13 cellular contexts compared by ENCODE assay signal in the genomic region with DNA sequence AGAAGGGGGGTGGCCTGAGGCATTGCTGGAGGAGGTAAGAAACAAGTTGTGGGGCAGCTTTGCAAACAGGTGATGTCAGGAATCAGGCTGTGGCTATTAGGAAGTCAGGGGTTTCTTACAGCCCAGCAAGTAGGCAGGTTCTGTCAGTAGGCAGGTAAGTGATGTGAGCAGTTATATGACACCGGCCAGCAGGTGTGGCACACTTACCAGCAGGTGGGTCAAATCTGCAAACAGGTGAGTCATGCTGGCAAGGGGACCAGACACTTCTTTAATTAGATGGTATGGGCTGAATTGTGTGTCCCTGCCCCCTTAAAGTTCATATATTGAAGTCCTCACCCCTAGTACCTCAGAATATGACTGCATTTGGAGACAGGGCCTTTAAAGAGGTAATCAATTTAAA. TPM values are rescaled to one million over a fixed set of nuclear protein-coding genes. Genes with fewer than 3 reads are reported as not detected.
DNase-seq lines count a peak whose midpoint lies in the region.
"Had no signal": no experiment of that assay in that cellular context is flagged by ENCODE, and none has a peak within 500 bp of the region (broad histone marks: within the 10 kb centered on the region; RNA-seq: fewer than 3 reads in every experiment).

No MANE protein-coding gene starts in this region.

- peak; percentile 95 for DNase-seq in DMS53 treated with DMSO at 0.1 percent for 48 hours (lab: John Stamatoyannopoulos, UW; ENCODE audit: unreplicated experiment)
- DNase-seq in NCI-H1417 treated with DMSO at 0.1 percent for 48 hours (lab: John Stamatoyannopoulos, UW), result peak; percentile 55
- DNase-seq in NCI-H748 (lab: John Stamatoyannopoulos, UW; ENCODE audit: unreplicated experiment), result peak; percentile 99
- peak; percentile 45 for DNase-seq in iPS-NIHi7 (ENCODE audit: extremely low spot score)
- no peak for DNase-seq in NCI-H446 treated with DMSO at 0.1 percent for 48 hours (lab: John Stamatoyannopoulos, UW)
- DNase-seq in cerebellum (ENCODE audit: low spot score), result no peak
- DNase-seq in stimulated activated naive CD4-positive, alpha-beta T cell (lab: John Stamatoyannopoulos, UW), result no peak
- DNase-seq in amniotic stem cell (lab: John Stamatoyannopoulos, UW), result no peak
- DNase-seq: activated gamma-delta T cell treated with Interleukin-2 at 50 U/mL for 16 hours, GOT3, occipital lobe, SK-N-SH, trophoblast cell had no signal

RNA-seq across cellular contexts. Expression of a gene that starts 16.4 kb away (rescaled TPM):
- 30.3 TPM for total RNA-seq in cerebellum

RNA-seq across cellular contexts. Expression of a gene that starts 57.4 kb away (rescaled TPM):
- total RNA-seq in cerebellum, result 19.8 TPM

Comparison
In these comparisons a context has a peak if more than half of its experiments do, and no peak if none do; other contexts are left out.
1. DNase-seq: peak in DMS53 treated with DMSO at 0.1 percent for 48 hours (single experiment), NCI-H1417 treated with DMSO at 0.1 percent for 48 hours (single experiment), NCI-H748 (single experiment) and iPS-NIHi7 (single experiment); none in NCI-H446 treated with DMSO at 0.1 percent for 48 hours (single experiment), cerebellum (single experiment), stimulated activated naive CD4-positive, alpha-beta T cell (0 of 6) and amniotic stem cell (single experiment).